ENCODE assay signal across 8 cellular contexts in genomic region chr16:89828199-89828869, GRCh38. TPM values are rescaled to one million over a fixed set of nuclear protein-coding genes. Genes with fewer than 3 reads are reported as not detected.
DNase-seq lines count a peak whose midpoint lies in the region; ATAC-seq, FAIRE-seq and TF ChIP-seq lines count a peak whose summit lies in the region.

SPIRE2 (plus strand) TSS chr16:89828475; CDS start chr16:89828551, 76 bp downstream.

- POLR2A ChIA-PET in endothelial cell of umbilical vein (lab: Charles Lee), result no interaction called here

- H4K20me1 ChIP-seq in endothelial cell of umbilical vein (replicated peaks; ENCODE audit: control insufficient read depth, extremely low read depth, insufficient read depth, low read length), result no peaks in the 10 kb centered on the region

- no peak within 1 kb of the TSS for H3K27ac ChIP-seq in endothelial cell of umbilical vein (ENCODE audit: insufficient read depth, low read depth, low read length)

- no peak for TF ChIP-seq CTCF in endothelial cell of umbilical vein (IDR thresholded peaks at IDR 0.05; ENCODE audit: extremely low read depth in 1 of 2, insufficient read depth in 1 of 2, low read depth in 1 of 2, low read length in 2 of 2)

- peak; percentile 67 for FAIRE-seq in endothelial cell of umbilical vein (lab: Jason Lieb, UNC)

- H3K4me1 ChIP-seq in endothelial cell of umbilical vein (ENCODE audit: control insufficient read depth, extremely low read depth, insufficient read depth, low read length), result peaks cover 9% of the 10 kb centered on the region

- no TSS peak for BruUV-seq in endothelial cell of umbilical vein (replicated peaks; lab: Mats Ljungman, UMichigan)

- no peak for TF ChIP-seq POLR2A in endothelial cell of umbilical vein (IDR thresholded peaks at IDR 0.05; ENCODE audit: low read depth, low read length)

- ATAC-seq in GM19463 (IDR thresholded peaks at IDR 0.05; ENCODE audit: unreplicated experiment), result peak; percentile 62
- no peak for ATAC-seq in GM19452 (IDR thresholded peaks at IDR 0.05; ENCODE audit: unreplicated experiment)

- DNase-seq in ACHN (peak; percentile 86), NOMO-1 treated with dmso at 0.1 percent for 144 hours (lab: John Stamatoyannopoulos, UW; ENCODE audit: unreplicated experiment) (peak; percentile 33), activated T-cell treated with anti-CD3 and anti-CD28 coated beads for 48 hours (ENCODE audit: low read depth) (peak; percentile 68), endothelial cell of umbilical vein (ENCODE audit: low read depth, low spot score) (peak; percentile 77), midbrain (lab: John Stamatoyannopoulos, UW) (peak; percentile 42)
- peak; percentile 25 to 41 for DNase-seq in stimulated activated CD8-positive, alpha-beta memory T cell treated with anti-CD3 and anti-CD28 coated beads, Interleukin-15, amount 100 ng/mL, for 48 hours (ENCODE audit: low read depth in 2 of 2)

- intact Hi-C loops in endothelial cell of umbilical vein (cut with micrococcal nuclease), result loop anchor here (1.0 kb wide), 1 partner anchor 12 kb away; the partner anchor contains the start of gene FANCA

- peak within 1 kb of the TSS; percentile 61 for H3K9ac ChIP-seq in endothelial cell of umbilical vein (replicated peaks; ENCODE audit: extremely low read depth, insufficient read depth, low read length)

- H2AFZ ChIP-seq in endothelial cell of umbilical vein (ENCODE audit: low read depth, low read length), result peak within 1 kb of the TSS; percentile 94

- no peaks in the 10 kb centered on the region for H3K79me2 ChIP-seq in endothelial cell of umbilical vein (ENCODE audit: control insufficient read depth, insufficient read depth, low read length)

- in situ Hi-C loops in ACHN (cut with HindIII; ENCODE audit: low pct_ligation_motif_present, low pct_unique_long_range_greater_than_20kb, low sequenced_read_pairs), result no loop called here

- H3K36me3 ChIP-seq in endothelial cell of umbilical vein (ENCODE audit: control insufficient read depth in 2 of 2, extremely low read depth in 1 of 2, insufficient read depth in 2 of 2, low read length in 2 of 2), result no peaks in the 10 kb centered on the region

- H3K9me1 ChIP-seq in endothelial cell of umbilical vein (replicated peaks; ENCODE audit: control insufficient read depth, extremely low read depth, insufficient read depth, low read length), result no peaks in the 10 kb centered on the region

- dilution Hi-C loops in endothelial cell of umbilical vein (cut with MboI; ENCODE audit: extremely low pct_ligation_motif_present, low sequenced_read_pairs), result no loop called here

- H3K27me3 ChIP-seq in endothelial cell of umbilical vein (ENCODE audit: control insufficient read depth in 2 of 2, insufficient read depth in 2 of 2, low read length in 2 of 2), result no peaks in the 10 kb centered on the region

- H3K9me3 ChIP-seq in endothelial cell of umbilical vein (replicated peaks; ENCODE audit: control insufficient read depth, insufficient read depth, low read length), result no peaks in the 10 kb centered on the region

- CTCF ChIA-PET in endothelial cell of umbilical vein (lab: Charles Lee), result interaction anchor here (0.7 to 3.0 kb wide), 5 partner anchors 9 to 122 kb away, joined by 3 to 17 read pairs (median 3); partner anchors contain the start of gene FANCA

- H3K4me3 ChIP-seq in endothelial cell of umbilical vein (replicated peaks in 1 of 3; ENCODE audit: insufficient read depth in 1 of 3, low read depth in 1 of 3, low read length in 3 of 3), result peak within 1 kb of the TSS; percentile 50 to 64 (median 60)

- peak within 1 kb of the TSS; percentile 88 for H3K4me2 ChIP-seq in endothelial cell of umbilical vein (ENCODE audit: insufficient read depth, low read length)

TF ChIP-seq in endothelial cell of umbilical vein, 7 proteins besides CTCF, POLR2A, EP300 and RAD21:
- TF ChIP-seq POLR2AphosphoS5 (IDR thresholded peaks at IDR 0.05; ENCODE audit: insufficient read depth, low read depth, low read length), result peak; percentile 34
- no peak for TF ChIP-seq JUN (IDR thresholded peaks at IDR 0.05; ENCODE audit: borderline replicate concordance, insufficient read depth, insufficient read length, low read depth)
TF ChIP-seq in endothelial cell of umbilical vein: peak in this region for 1.

RNA-seq across cellular contexts. Expression of gene SPIRE2, which starts in this region (rescaled TPM):
- 2.4 and 3.1 TPM in 2 replicates for total RNA-seq in endothelial cell of umbilical vein
- 1.2 and 1.5 TPM in 2 replicates for polyA plus RNA-seq in endothelial cell of umbilical vein
- 0.65 and 0.89 TPM in 2 replicates for polyA plus RNA-seq in endothelial cell of umbilical vein (2011; cell fraction: cytosol; rRNA removed)
- 3.6 and 4.0 TPM in 2 replicates for polyA plus RNA-seq in endothelial cell of umbilical vein (2011; cell fraction: nucleus; rRNA removed)
- 1.1 and 2.3 TPM in 2 replicates for polyA plus RNA-seq in endothelial cell of umbilical vein (2012)
- polyA minus RNA-seq in endothelial cell of umbilical vein, result 0.80 and 1.2 TPM in 2 replicates
- polyA minus RNA-seq in endothelial cell of umbilical vein (2011; cell fraction: cytosol; rRNA and poly(A)+ RNA removed), result 30.9 TPM
- polyA minus RNA-seq in endothelial cell of umbilical vein (2011; cell fraction: nucleus; rRNA and poly(A)+ RNA removed), result 0.96 and 1.9 TPM in 2 replicates

Comparison
In these comparisons a context has a peak if more than half of its experiments do, and no peak if none do; other contexts are left out.
1. DNase-seq: peak in every context shown above with its lines; median percentile 86 in ACHN; 77 in endothelial cell of umbilical vein; 68 in activated T-cell treated with anti-CD3 and anti-CD28 coated beads for 48 hours; 42 in midbrain; 33 in NOMO-1 treated with dmso at 0.1 percent for 144 hours; 33 in stimulated activated CD8-positive, alpha-beta memory T cell treated with anti-CD3 and anti-CD28 coated beads, Interleukin-15, amount 100 ng/mL, for 48 hours.